In genomic region chr14:69226178-69226577, GRCh38 we compare ENCODE assay signal across 1 cellular context.
TF ChIP-seq lines count a peak whose summit lies in the region.

No MANE protein-coding gene starts in this region.

TF ChIP-seq in HepG2, 621 proteins besides CTCF, POLR2A, EP300 and RAD21:
- TF ChIP-seq ZBTB40 (IDR thresholded peaks at IDR 0.05), result no peak
- TF ChIP-seq ZBTB40 (CRISPR knock-in tag; IDR thresholded peaks at IDR 0.05), result no peak
- TF ChIP-seq GATA4 (IDR thresholded peaks at IDR 0.05; ENCODE audit: borderline replicate concordance, low read depth), result no peak
- TF ChIP-seq HIC2 (CRISPR knock-in tag; IDR thresholded peaks at IDR 0.05; ENCODE audit: low read depth), result no peak
- TF ChIP-seq ZFP1 (CRISPR knock-in tag; IDR thresholded peaks at IDR 0.05), result no peak
- TF ChIP-seq ZBTB3 (CRISPR knock-in tag; IDR thresholded peaks at IDR 0.05; ENCODE audit: borderline replicate concordance, low read depth), result no peak
- no peak for TF ChIP-seq FUBP1 (CRISPR knock-in tag; IDR thresholded peaks at IDR 0.05; ENCODE audit: borderline replicate concordance)
- TF ChIP-seq ZNF567 (CRISPR knock-in tag; IDR thresholded peaks at IDR 0.05; ENCODE audit: borderline replicate concordance), result no peak
- no peak for TF ChIP-seq ZNF850 (CRISPR knock-in tag; conservative IDR thresholded peaks at IDR 0.05)
- no peak for TF ChIP-seq CAMTA2 (CRISPR knock-in tag; IDR thresholded peaks at IDR 0.05; ENCODE audit: borderline replicate concordance)
